In the genomic region with DNA sequence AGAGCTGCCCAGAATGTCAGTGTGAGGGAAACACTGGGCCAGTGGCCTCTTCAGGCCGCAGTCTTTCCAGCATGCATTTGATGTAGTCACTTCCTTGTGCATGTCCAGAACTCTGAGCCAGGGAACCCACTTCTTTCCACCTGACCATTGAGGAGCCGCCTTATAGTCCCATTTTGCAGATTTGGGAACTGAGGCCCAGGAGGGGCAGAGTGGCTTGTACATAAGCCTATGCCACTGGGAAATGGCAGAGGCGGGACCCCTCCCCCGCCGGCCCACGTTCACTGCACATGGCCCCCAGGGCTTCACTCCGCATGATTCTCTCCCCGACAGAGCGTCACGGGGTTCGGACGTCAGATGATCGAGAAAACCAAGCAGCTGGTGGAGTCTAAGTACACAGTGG, we compare ENCODE assay signal across 21 cellular contexts. TPM values are rescaled to one million over a fixed set of nuclear protein-coding genes. Genes with fewer than 3 reads are reported as not detected.
DNase-seq lines count a peak whose midpoint lies in the region; ATAC-seq, FAIRE-seq and TF ChIP-seq lines count a peak whose summit lies in the region.
"Had no signal": no experiment of that assay in that cellular context is flagged by ENCODE, and none has a peak within 500 bp of the region (broad histone marks: within the 10 kb centered on the region; RNA-seq: fewer than 3 reads in every experiment).

No MANE protein-coding gene starts in this region.

- H3K36me3 ChIP-seq in HepG2 (replicated peaks in 1 of 2; ENCODE audit: control insufficient read depth in 1 of 2, insufficient read depth in 2 of 2, low read length in 2 of 2) (peaks cover 6 to 20% of the 10 kb centered on the region in 2 experiments; a peak in 3 of 5 replicates), right lobe of liver (no peaks in the 10 kb centered on the region), endodermal cell (ENCODE audit: control insufficient read depth, insufficient read depth, low read length) (peaks cover 22% of the 10 kb centered on the region)

- POLR2A ChIA-PET in HepG2 (lab: Yijun Ruan, JAX), result no interaction called here

- FAIRE-seq in HepG2 (lab: Jason Lieb, UNC), result no peak
- FAIRE-seq: GM12878, GM18507 had no signal

- DNase-seq in HepG2 (ENCODE audit: low spot score) (no peak), right lobe of liver (no peak), endodermal cell (peak; percentile 32), naive B cell (no peak), ureter (ENCODE audit: low spot score) (no peak), DMS53 treated with DMSO at 0.1 percent for 48 hours (lab: John Stamatoyannopoulos, UW; ENCODE audit: unreplicated experiment) (no peak), HuH-7.5 (ENCODE audit: low spot score) (no peak)
- DNase-seq: AML-193; CD4-positive, CD25-positive, alpha-beta regulatory T cell; DMS 273 treated with DMSO at 0.1 percent for 48 hours; DMS79; KBM-7 had no signal

- TF ChIP-seq CTCF in HepG2 (CRISPR knock-in tag; IDR thresholded peaks at IDR 0.05), result no peak
- no peak for TF ChIP-seq CTCF in right lobe of liver (IDR thresholded peaks at IDR 0.05)
- TF ChIP-seq CTCF in endodermal cell (conservative IDR thresholded peaks at IDR 0.05), result no peak

- CTCF ChIA-PET in HepG2 (lab: Yijun Ruan, JAX; ENCODE audit: low intra/inter-chr PET ratio, low total read pairs), result no interaction called here

- peaks cover 34% of the 10 kb centered on the region for H3K36me3 Mint-ChIP-seq in endodermal cell (ENCODE audit: low read depth)
- H3K36me3 Mint-ChIP-seq in naive B cell, result no peaks in the 10 kb centered on the region
- H3K36me3 Mint-ChIP-seq: CD4-positive, CD25-positive, alpha-beta regulatory T cell had no signal

- in situ Hi-C loops in HepG2 (cut with HindIII; ENCODE audit: extremely low pct_ligation_motif_present, low pct_unique_long_range_greater_than_20kb), result no loop called here

- H3K27ac Mint-ChIP-seq in endodermal cell, result no peak overlapping the region
- H3K27ac Mint-ChIP-seq in naive B cell, result peak overlapping the region in 4 of 6 donors; percentile 79 to 97 (median 85)
- H3K27ac Mint-ChIP-seq: CD4-positive, CD25-positive, alpha-beta regulatory T cell had no signal

- H3K4me3 Mint-ChIP-seq in endodermal cell, result no peak overlapping the region
- peak overlapping the region in 2 of 8 donors; percentile 44 to 63 for H3K4me3 Mint-ChIP-seq in naive B cell
- H3K4me3 Mint-ChIP-seq: CD4-positive, CD25-positive, alpha-beta regulatory T cell had no signal

- H3K79me2 ChIP-seq in HepG2 (ENCODE audit: insufficient read depth, low read length), result no peaks in the 10 kb centered on the region

- TF ChIP-seq EP300 in HepG2 (IDR thresholded peaks at IDR 0.05; ENCODE audit: low read depth in 2 of 2, low read length in 2 of 2), result no peak
- no peak for TF ChIP-seq EP300 in HepG2 (CRISPR knock-in tag; IDR thresholded peaks at IDR 0.05; ENCODE audit: borderline replicate concordance)

- H3K4me1 ChIP-seq in HepG2 (ENCODE audit: insufficient read depth, low read length) (peaks cover 14% of the 10 kb centered on the region), right lobe of liver (no peaks in the 10 kb centered on the region), endodermal cell (ENCODE audit: control insufficient read depth, insufficient read depth, low read length) (no peaks in the 10 kb centered on the region)

- no peak overlapping the region for H2AFZ ChIP-seq in HepG2 (ENCODE audit: low read length)

- H3K4me3 ChIP-seq in HepG2 (replicated peaks in 1 of 3; ENCODE audit: insufficient read depth in 1 of 3, low read depth in 2 of 3, low read length in 3 of 3) (no peak overlapping the region), right lobe of liver (no peak overlapping the region), endodermal cell (ENCODE audit: low read length) (no peak overlapping the region)
- H3K4me3 ChIP-seq: BLaER1 treated with 17β-estradiol and CSF1 and Interleukin-3, amounts not matched to agents 10 nM and 100 nM; GM12878 had no signal

- no peak for TF ChIP-seq POLR2A in HepG2 (IDR thresholded peaks at IDR 0.05; ENCODE audit: insufficient read depth in 1 of 2, low read depth in 2 of 2, low read length in 2 of 2)
- no peak for TF ChIP-seq POLR2A in right lobe of liver (IDR thresholded peaks at IDR 0.05)

- ATAC-seq in HepG2 (no peak), right lobe of liver (no peak), naive B cell (ENCODE audit: low read depth in 2 of 2) (no peak), HG03097 (IDR thresholded peaks at IDR 0.05; ENCODE audit: low FRiP score, unreplicated experiment) (no peak)
- ATAC-seq: GM12878, HCT116 had no signal

- H4K20me1 ChIP-seq in HepG2 (ENCODE audit: insufficient read depth, low read length), result no peaks in the 10 kb centered on the region

- H3K9ac ChIP-seq in HepG2 (ENCODE audit: insufficient read depth, low read depth, low read length) (no peak overlapping the region), endodermal cell (ENCODE audit: extremely low read depth, low read length, poor library complexity, severe bottlenecking) (no peak overlapping the region)

- H3K9me3 Mint-ChIP-seq in endodermal cell (no peaks in the 10 kb centered on the region), naive B cell (no peaks in the 10 kb centered on the region)
- H3K9me3 Mint-ChIP-seq: CD4-positive, CD25-positive, alpha-beta regulatory T cell had no signal

- H3K9me3 ChIP-seq in HepG2 (ENCODE audit: low read length) (no peaks in the 10 kb centered on the region), right lobe of liver (no peaks in the 10 kb centered on the region), endodermal cell (ENCODE audit: control insufficient read depth, low read length) (no peaks in the 10 kb centered on the region)

- no peaks in the 10 kb centered on the region for H3K27me3 Mint-ChIP-seq in endodermal cell (ENCODE audit: insufficient read depth)
- H3K27me3 Mint-ChIP-seq in naive B cell, result no peaks in the 10 kb centered on the region
- H3K27me3 Mint-ChIP-seq: CD4-positive, CD25-positive, alpha-beta regulatory T cell had no signal

- WGBS in HepG2 (ENCODE audit: low lambda C conversion rate), result 96% methylated on average over 12 of the region's 13 CpGs
- WGBS in right lobe of liver (ENCODE audit: insufficient coverage, low coverage, low lambda C conversion rate, missing lambda C conversion rate), result 94% methylated on average over 7 of the region's 13 CpGs
- WGBS in endodermal cell (ENCODE audit: insufficient coverage in 1 of 2, insufficient read length in 1 of 2), 2 experiments, result 91 to 94% methylated on average over 12 to 13 of the region's 13 CpGs

- H3K4me2 ChIP-seq in HepG2 (ENCODE audit: low read depth, low read length), result no peak overlapping the region

- H3K27me3 ChIP-seq in HepG2 (ENCODE audit: control insufficient read depth in 1 of 2, insufficient read depth in 2 of 2, low read length in 2 of 2) (no peaks in the 10 kb centered on the region), right lobe of liver (no peaks in the 10 kb centered on the region), endodermal cell (ENCODE audit: control insufficient read depth, insufficient read depth, low read length, poor library complexity, severe bottlenecking) (no peaks in the 10 kb centered on the region)
- H3K27me3 ChIP-seq: BLaER1 treated with 17β-estradiol and CSF1 and Interleukin-3, amounts not matched to agents 10 nM and 100 nM had no signal

- no peaks in the 10 kb centered on the region for H3K4me1 Mint-ChIP-seq in endodermal cell
- peaks cover 18 to 29% (median 28%) of the 10 kb centered on the region in 3 donors for H3K4me1 Mint-ChIP-seq in naive B cell
- H3K4me1 Mint-ChIP-seq: CD4-positive, CD25-positive, alpha-beta regulatory T cell had no signal

- no peak for TF ChIP-seq RAD21 in HepG2 (CRISPR knock-in tag; IDR thresholded peaks at IDR 0.05)

- intact Hi-C loops in HepG2 (cut with micrococcal nuclease; ENCODE audit: unreplicated experiment) (no loop called here), right lobe of liver (cut with DNase I) (no loop called here)

- H3K27ac ChIP-seq in HepG2 (ENCODE audit: extremely low read length, insufficient read depth, low read length) (no peak overlapping the region), right lobe of liver (no peak overlapping the region), endodermal cell (ENCODE audit: low read depth, low read length) (no peak overlapping the region)
- H3K27ac ChIP-seq: 22Rv1 had no signal

- BruUV-seq in HepG2 (replicated peaks; lab: Mats Ljungman, UMichigan), result no TSS peak

RNA-seq across cellular contexts. Expression of gene SPIB, which starts 5.6 kb away (rescaled TPM):
- total RNA-seq in HepG2 (2016; rRNA removed; fragmentation: Illumina TruSeq; extraction: Trizol) (0.04 TPM in 1 of 2 replicates, not detected in the other), right lobe of liver (under 1 TPM in 1 of 6 experiments, not detected in 5; 0.51 TPM), endodermal cell (1 to 10 TPM in 1 of 2 donors, under 1 TPM in 1; 0.11 to 2.6 TPM), ureter (0.96 TPM)
- not detected in 2 replicates for total RNA-seq in HepG2 (2016; cell fraction: cytosol; rRNA removed; fragmentation: Illumina TruSeq; extraction: Trizol; ENCODE audit: low read depth)
- total RNA-seq in HepG2 (2016; cell fraction: insoluble cytoplasmic fraction; rRNA removed; fragmentation: Illumina TruSeq; extraction: Trizol), result 0.13 and 0.15 TPM in 2 replicates
- total RNA-seq in HepG2 (2016; cell fraction: membrane; rRNA removed; fragmentation: Illumina TruSeq; extraction: Trizol), result not detected in 2 replicates
- total RNA-seq in HepG2 (2016; cell fraction: nucleus; rRNA removed; fragmentation: Illumina TruSeq; extraction: Trizol), result not detected in 2 replicates
- polyA plus RNA-seq in HepG2 (2011; rRNA removed) (0.04 TPM in 1 of 2 replicates, not detected in the other), naive B cell (ENCODE audit: low read depth in 6 of 6) (100 to 1,000 TPM; 218 to 343 (median 286) TPM)
- polyA plus RNA-seq in HepG2 (2011; cell fraction: cytosol; rRNA removed), result not detected in 2 replicates
- polyA plus RNA-seq in HepG2 (2011; cell fraction: nucleus; rRNA removed), result 0.21 TPM in 1 of 2 replicates, not detected in the other
- not detected in 2 replicates for polyA plus RNA-seq in HepG2 (2012)
- polyA plus RNA-seq in HepG2 (2016; cell fraction: cytosol; fragmentation: Illumina TruSeq; extraction: Trizol; ENCODE audit: low read depth), result 0.10 TPM in 1 of 2 replicates, not detected in the other
- polyA plus RNA-seq in HepG2 (2016; cell fraction: insoluble cytoplasmic fraction; fragmentation: Illumina TruSeq; extraction: Trizol; ENCODE audit: low read depth), result not detected in 2 replicates
- polyA plus RNA-seq in HepG2 (2016; cell fraction: membrane; fragmentation: Illumina TruSeq; extraction: Trizol; ENCODE audit: low read depth), result 0.07 TPM in 1 of 2 replicates, not detected in the other
- 0.53 TPM in 1 of 2 replicates, not detected in the other for polyA plus RNA-seq in HepG2 (2016; cell fraction: nucleus; fragmentation: Illumina TruSeq; extraction: Trizol; ENCODE audit: insufficient read depth, low read depth)
- 0.51 TPM in 1 of 2 replicates, not detected in the other for polyA minus RNA-seq in HepG2 (2011; rRNA and poly(A)+ RNA removed; ENCODE audit: low replicate concordance)
- not detected in 2 replicates for polyA minus RNA-seq in HepG2 (2011; cell fraction: cytosol; rRNA and poly(A)+ RNA removed)
- not detected in 2 replicates for polyA minus RNA-seq in HepG2 (2011; cell fraction: nucleus; rRNA and poly(A)+ RNA removed)
- 0.68 TPM for polyA plus RNA-seq in endodermal cell (2013, experiment 1 of 2)
- 0.41 TPM for polyA plus RNA-seq in endodermal cell (2013, experiment 2 of 2)
- total RNA-seq: CD4-positive, CD25-positive, alpha-beta regulatory T cell had no signal

RNA-seq across cellular contexts. Expression of gene MYBPC2, which starts 19.6 kb away (rescaled TPM):
- total RNA-seq in HepG2 (2016; rRNA removed; fragmentation: Illumina TruSeq; extraction: Trizol) (0.67 TPM in 1 of 2 replicates, not detected in the other), right lobe of liver (under 1 TPM in 3 of 6 experiments, not detected in 3; 0.12 to 0.56 (median 0.30) TPM), endodermal cell (1 to 10 TPM; 1.9 to 2.3 TPM), ureter (0.52 TPM)
- total RNA-seq in HepG2 (2016; cell fraction: cytosol; rRNA removed; fragmentation: Illumina TruSeq; extraction: Trizol; ENCODE audit: low read depth), result not detected in 2 replicates
- not detected in 2 replicates for total RNA-seq in HepG2 (2016; cell fraction: insoluble cytoplasmic fraction; rRNA removed; fragmentation: Illumina TruSeq; extraction: Trizol)
- total RNA-seq in HepG2 (2016; cell fraction: membrane; rRNA removed; fragmentation: Illumina TruSeq; extraction: Trizol), result not detected in 2 replicates
- total RNA-seq in HepG2 (2016; cell fraction: nucleus; rRNA removed; fragmentation: Illumina TruSeq; extraction: Trizol), result not detected in 2 replicates
- polyA plus RNA-seq in HepG2 (2011; rRNA removed) (0.01 TPM in 1 of 2 replicates, not detected in the other), naive B cell (ENCODE audit: low read depth in 6 of 6) (1 to 10 TPM in 3 of 6 donors, under 1 TPM in 2, not detected in 1; 0.44 to 6.6 (median 1.2) TPM)
- 0.01 and 0.03 TPM in 2 replicates for polyA plus RNA-seq in HepG2 (2011; cell fraction: cytosol; rRNA removed)
- polyA plus RNA-seq in HepG2 (2011; cell fraction: nucleus; rRNA removed), result 0.05 and 0.24 TPM in 2 replicates
- polyA plus RNA-seq in HepG2 (2012), result not detected in 2 replicates
- polyA plus RNA-seq in HepG2 (2016; cell fraction: cytosol; fragmentation: Illumina TruSeq; extraction: Trizol; ENCODE audit: low read depth), result not detected in 2 replicates
- not detected in 2 replicates for polyA plus RNA-seq in HepG2 (2016; cell fraction: insoluble cytoplasmic fraction; fragmentation: Illumina TruSeq; extraction: Trizol; ENCODE audit: low read depth)
- polyA plus RNA-seq in HepG2 (2016; cell fraction: membrane; fragmentation: Illumina TruSeq; extraction: Trizol; ENCODE audit: low read depth), result not detected in 2 replicates
- polyA plus RNA-seq in HepG2 (2016; cell fraction: nucleus; fragmentation: Illumina TruSeq; extraction: Trizol; ENCODE audit: insufficient read depth, low read depth), result not detected in 2 replicates
- not detected in 2 replicates for polyA minus RNA-seq in HepG2 (2011; rRNA and poly(A)+ RNA removed; ENCODE audit: low replicate concordance)
- not detected in 2 replicates for polyA minus RNA-seq in HepG2 (2011; cell fraction: cytosol; rRNA and poly(A)+ RNA removed)
- not detected in 2 replicates for polyA minus RNA-seq in HepG2 (2011; cell fraction: nucleus; rRNA and poly(A)+ RNA removed)
- polyA plus RNA-seq in endodermal cell (2013, experiment 1 of 2), result 0.71 TPM
- 0.62 TPM for polyA plus RNA-seq in endodermal cell (2013, experiment 2 of 2)
- total RNA-seq: G401, H4, HT1080 had no signal

RNA-seq across cellular contexts. Expression of gene POLD1, which starts 28.9 kb away (rescaled TPM):
- total RNA-seq in HepG2 (2016; rRNA removed; fragmentation: Illumina TruSeq; extraction: Trizol) (39.5 and 54.0 TPM in 2 replicates), right lobe of liver (10 to 100 TPM in 2 of 6 experiments, 1 to 10 TPM in 4; 6.2 to 13.1 (median 9.2) TPM), endodermal cell (100 to 1,000 TPM; 106 to 127 TPM), ureter (17.0 TPM)
- total RNA-seq in HepG2 (2016; cell fraction: cytosol; rRNA removed; fragmentation: Illumina TruSeq; extraction: Trizol; ENCODE audit: low read depth), result 15.4 and 20.6 TPM in 2 replicates
- total RNA-seq in HepG2 (2016; cell fraction: insoluble cytoplasmic fraction; rRNA removed; fragmentation: Illumina TruSeq; extraction: Trizol), result 36.3 and 68.3 TPM in 2 replicates
- 13.4 and 21.6 TPM in 2 replicates for total RNA-seq in HepG2 (2016; cell fraction: membrane; rRNA removed; fragmentation: Illumina TruSeq; extraction: Trizol)
- 45.6 and 51.7 TPM in 2 replicates for total RNA-seq in HepG2 (2016; cell fraction: nucleus; rRNA removed; fragmentation: Illumina TruSeq; extraction: Trizol)
- polyA plus RNA-seq in HepG2 (2011; rRNA removed) (17.4 and 18.6 TPM in 2 replicates), naive B cell (ENCODE audit: low read depth in 6 of 6) (10 to 100 TPM; 22.9 to 46.7 (median 32.1) TPM)
- 8.8 and 21.4 TPM in 2 replicates for polyA plus RNA-seq in HepG2 (2011; cell fraction: cytosol; rRNA removed)
- polyA plus RNA-seq in HepG2 (2011; cell fraction: nucleus; rRNA removed), result 130 and 225 TPM in 2 replicates
- polyA plus RNA-seq in HepG2 (2012), result 15.4 and 19.9 TPM in 2 replicates
- 6.4 and 7.1 TPM in 2 replicates for polyA plus RNA-seq in HepG2 (2016; cell fraction: cytosol; fragmentation: Illumina TruSeq; extraction: Trizol; ENCODE audit: low read depth)
- 26.1 and 31.2 TPM in 2 replicates for polyA plus RNA-seq in HepG2 (2016; cell fraction: insoluble cytoplasmic fraction; fragmentation: Illumina TruSeq; extraction: Trizol; ENCODE audit: low read depth)
- 9.7 and 12.0 TPM in 2 replicates for polyA plus RNA-seq in HepG2 (2016; cell fraction: membrane; fragmentation: Illumina TruSeq; extraction: Trizol; ENCODE audit: low read depth)
- 109 and 111 TPM in 2 replicates for polyA plus RNA-seq in HepG2 (2016; cell fraction: nucleus; fragmentation: Illumina TruSeq; extraction: Trizol; ENCODE audit: insufficient read depth, low read depth)
- polyA minus RNA-seq in HepG2 (2011; rRNA and poly(A)+ RNA removed; ENCODE audit: low replicate concordance), result 74.3 and 134 TPM in 2 replicates
- 24.6 and 41.4 TPM in 2 replicates for polyA minus RNA-seq in HepG2 (2011; cell fraction: cytosol; rRNA and poly(A)+ RNA removed)
- polyA minus RNA-seq in HepG2 (2011; cell fraction: nucleus; rRNA and poly(A)+ RNA removed), result 12.1 and 19.6 TPM in 2 replicates
- polyA plus RNA-seq in endodermal cell (2013, experiment 1 of 2), result 68.6 TPM
- 68.1 TPM for polyA plus RNA-seq in endodermal cell (2013, experiment 2 of 2)

RNA-seq across cellular contexts. Expression of gene NR1H2, which starts 36.8 kb away (rescaled TPM):
- 11.7 and 13.5 TPM in 2 replicates for total RNA-seq in HepG2 (2016; rRNA removed; fragmentation: Illumina TruSeq; extraction: Trizol)
- total RNA-seq in HepG2 (2016; cell fraction: cytosol; rRNA removed; fragmentation: Illumina TruSeq; extraction: Trizol; ENCODE audit: low read depth), result 1.7 and 2.8 TPM in 2 replicates
- 11.7 and 13.1 TPM in 2 replicates for total RNA-seq in HepG2 (2016; cell fraction: insoluble cytoplasmic fraction; rRNA removed; fragmentation: Illumina TruSeq; extraction: Trizol)
- 5.8 and 8.2 TPM in 2 replicates for total RNA-seq in HepG2 (2016; cell fraction: membrane; rRNA removed; fragmentation: Illumina TruSeq; extraction: Trizol)
- 7.5 and 8.1 TPM in 2 replicates for total RNA-seq in HepG2 (2016; cell fraction: nucleus; rRNA removed; fragmentation: Illumina TruSeq; extraction: Trizol)
- polyA plus RNA-seq in HepG2 (2011; rRNA removed), result 10.3 and 15.9 TPM in 2 replicates
- polyA plus RNA-seq in HepG2 (2011; cell fraction: cytosol; rRNA removed), result 10.6 and 16.6 TPM in 2 replicates
- polyA plus RNA-seq in HepG2 (2011; cell fraction: nucleus; rRNA removed), result 35.4 and 44.9 TPM in 2 replicates
- polyA plus RNA-seq in HepG2 (2012), result 8.7 and 11.8 TPM in 2 replicates
- polyA plus RNA-seq in HepG2 (2016; cell fraction: cytosol; fragmentation: Illumina TruSeq; extraction: Trizol; ENCODE audit: low read depth), result 1.6 and 2.2 TPM in 2 replicates
- 12.2 and 13.2 TPM in 2 replicates for polyA plus RNA-seq in HepG2 (2016; cell fraction: insoluble cytoplasmic fraction; fragmentation: Illumina TruSeq; extraction: Trizol; ENCODE audit: low read depth)
- polyA plus RNA-seq in HepG2 (2016; cell fraction: membrane; fragmentation: Illumina TruSeq; extraction: Trizol; ENCODE audit: low read depth), result 4.7 and 5.2 TPM in 2 replicates
- 17.3 and 19.8 TPM in 2 replicates for polyA plus RNA-seq in HepG2 (2016; cell fraction: nucleus; fragmentation: Illumina TruSeq; extraction: Trizol; ENCODE audit: insufficient read depth, low read depth)
- polyA minus RNA-seq in HepG2 (2011; rRNA and poly(A)+ RNA removed; ENCODE audit: low replicate concordance), result 20.5 and 64.7 TPM in 2 replicates
- 7.3 and 8.6 TPM in 2 replicates for polyA minus RNA-seq in HepG2 (2011; cell fraction: cytosol; rRNA and poly(A)+ RNA removed)
- 14.4 and 16.1 TPM in 2 replicates for polyA minus RNA-seq in HepG2 (2011; cell fraction: nucleus; rRNA and poly(A)+ RNA removed)
- 10 to 100 TPM; 23.6 to 57.9 (median 33.8) TPM for total RNA-seq in right lobe of liver
- total RNA-seq in endodermal cell, result 10 to 100 TPM; 40.4 to 42.7 TPM
- polyA plus RNA-seq in endodermal cell (2013, experiment 1 of 2), result 21.3 TPM
- polyA plus RNA-seq in endodermal cell (2013, experiment 2 of 2), result 21.2 TPM
- polyA plus RNA-seq in naive B cell (ENCODE audit: low read depth in 6 of 6), result 100 to 1,000 TPM in 1 of 6 donors, 10 to 100 TPM in 5; 70.9 to 115 (median 76.1) TPM
- total RNA-seq in ureter, result 64.5 TPM

RNA-seq across cellular contexts. Expression of gene NAPSA, which starts 47.7 kb away (rescaled TPM):
- total RNA-seq in HepG2 (2016; rRNA removed; fragmentation: Illumina TruSeq; extraction: Trizol) (not detected in 2 replicates), right lobe of liver (1 to 10 TPM in 3 of 6 experiments, under 1 TPM in 3; 0.19 to 2.2 (median 1.0) TPM), endodermal cell (1 to 10 TPM in 1 of 2 donors, under 1 TPM in 1; 0.91 to 1.5 TPM), ureter (1.1 TPM)
- not detected in 2 replicates for total RNA-seq in HepG2 (2016; cell fraction: cytosol; rRNA removed; fragmentation: Illumina TruSeq; extraction: Trizol; ENCODE audit: low read depth)
- total RNA-seq in HepG2 (2016; cell fraction: insoluble cytoplasmic fraction; rRNA removed; fragmentation: Illumina TruSeq; extraction: Trizol), result not detected in 2 replicates
- total RNA-seq in HepG2 (2016; cell fraction: membrane; rRNA removed; fragmentation: Illumina TruSeq; extraction: Trizol), result not detected in 2 replicates
- total RNA-seq in HepG2 (2016; cell fraction: nucleus; rRNA removed; fragmentation: Illumina TruSeq; extraction: Trizol), result not detected in 2 replicates
- polyA plus RNA-seq in HepG2 (2011; rRNA removed) (not detected in 2 replicates), naive B cell (ENCODE audit: low read depth in 6 of 6) (1 to 10 TPM in 3 of 6 donors, under 1 TPM in 2, not detected in 1; 0.38 to 1.8 (median 1.1) TPM)
- polyA plus RNA-seq in HepG2 (2011; cell fraction: cytosol; rRNA removed), result not detected in 2 replicates
- 0.10 and 0.14 TPM in 2 replicates for polyA plus RNA-seq in HepG2 (2011; cell fraction: nucleus; rRNA removed)
- 0.05 and 0.16 TPM in 2 replicates for polyA plus RNA-seq in HepG2 (2012)
- polyA plus RNA-seq in HepG2 (2016; cell fraction: cytosol; fragmentation: Illumina TruSeq; extraction: Trizol; ENCODE audit: low read depth), result not detected in 2 replicates
- not detected in 2 replicates for polyA plus RNA-seq in HepG2 (2016; cell fraction: insoluble cytoplasmic fraction; fragmentation: Illumina TruSeq; extraction: Trizol; ENCODE audit: low read depth)
- not detected in 2 replicates for polyA plus RNA-seq in HepG2 (2016; cell fraction: membrane; fragmentation: Illumina TruSeq; extraction: Trizol; ENCODE audit: low read depth)
- polyA plus RNA-seq in HepG2 (2016; cell fraction: nucleus; fragmentation: Illumina TruSeq; extraction: Trizol; ENCODE audit: insufficient read depth, low read depth), result not detected in 2 replicates
- polyA minus RNA-seq in HepG2 (2011; rRNA and poly(A)+ RNA removed; ENCODE audit: low replicate concordance), result not detected in 2 replicates
- not detected in 2 replicates for polyA minus RNA-seq in HepG2 (2011; cell fraction: cytosol; rRNA and poly(A)+ RNA removed)
- not detected in 2 replicates for polyA minus RNA-seq in HepG2 (2011; cell fraction: nucleus; rRNA and poly(A)+ RNA removed)
- 0.14 TPM for polyA plus RNA-seq in endodermal cell (2013, experiment 1 of 2)
- polyA plus RNA-seq in endodermal cell (2013, experiment 2 of 2), result 0.33 TPM
- total RNA-seq: HT1080 had no signal
